ENCODE assay signal across 20 cellular contexts in the genomic region with DNA sequence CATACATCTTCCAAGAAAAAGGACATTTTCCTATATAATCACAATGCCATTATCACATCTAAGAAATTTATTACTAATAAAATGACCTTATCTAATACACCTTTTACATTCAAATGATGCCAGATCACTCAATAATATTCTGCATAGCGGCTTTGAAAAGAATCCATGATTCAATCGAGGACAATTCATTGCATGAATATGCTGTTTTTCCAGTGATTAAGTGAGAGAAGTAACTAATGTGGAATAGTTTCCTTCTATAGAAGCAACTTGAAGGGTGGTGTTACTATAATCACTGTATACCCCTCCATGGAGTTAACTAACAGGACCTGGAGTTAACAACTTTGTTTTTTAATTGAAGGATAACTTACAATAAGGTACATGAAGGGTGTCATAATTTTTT. TPM values are rescaled to one million over a fixed set of nuclear protein-coding genes. Genes with fewer than 3 reads are reported as not detected.
"Had no signal": no experiment of that assay in that cellular context is flagged by ENCODE, and none has a peak within 500 bp of the region (broad histone marks: within the 10 kb centered on the region; RNA-seq: fewer than 3 reads in every experiment).

No MANE protein-coding gene starts in this region.

- H2AFZ ChIP-seq: hepatocyte had no signal

- DNase-seq: effector memory CD4-positive, alpha-beta T cell; head of caudate nucleus; left colon; left ventricle myocardium superior; mesendoderm; naive B cell; posterior cingulate gyrus; sigmoid colon; tibial artery; upper lobe of left lung; uterus had no signal

- H3K27ac Mint-ChIP-seq: stimulated activated naive CD8-positive, alpha-beta T cell treated with anti-CD3 and anti-CD28 coated beads, Interleukin-15, Interleukin-2, amounts not matched to agents 100 ng/mL and 50 ng/mL, for 24 hours had no signal

- H3K36me3 ChIP-seq: esophagus muscularis mucosa, gastroesophageal sphincter, sigmoid colon, tibial artery, upper lobe of left lung, uterus had no signal

- H3K9me3 Mint-ChIP-seq: stimulated activated naive CD8-positive, alpha-beta T cell treated with anti-CD3 and anti-CD28 coated beads, Interleukin-15, Interleukin-2, amounts not matched to agents 100 ng/mL and 50 ng/mL, for 24 hours had no signal

- H3K79me2 ChIP-seq: hepatocyte had no signal

- H3K4me3 Mint-ChIP-seq: naive B cell; stimulated activated naive CD8-positive, alpha-beta T cell treated with anti-CD3 and anti-CD28 coated beads, Interleukin-15, Interleukin-2, amounts not matched to agents 100 ng/mL and 50 ng/mL, for 24 hours had no signal

- H3K4me3 ChIP-seq: esophagus muscularis mucosa, gastroesophageal sphincter, hepatocyte, lung, sigmoid colon, skin epidermis, tibial artery, upper lobe of left lung, uterus had no signal

- H3K27me3 Mint-ChIP-seq: naive B cell had no signal

- H3K27ac ChIP-seq: epithelial cell of prostate, esophagus muscularis mucosa, gastroesophageal sphincter, hepatocyte, sigmoid colon, tibial artery, upper lobe of left lung, uterus had no signal

- ATAC-seq: gastroesophageal sphincter, left colon, left ventricle myocardium superior had no signal

- H3K4me2 ChIP-seq: hepatocyte had no signal

- H3K4me1 ChIP-seq: esophagus muscularis mucosa, gastroesophageal sphincter, sigmoid colon, tibial artery, uterus had no signal

- H3K27me3 ChIP-seq: esophagus muscularis mucosa, gastroesophageal sphincter, sigmoid colon, tibial artery, upper lobe of left lung, uterus had no signal

- H3K9me3 ChIP-seq: esophagus muscularis mucosa, gastroesophageal sphincter, sigmoid colon, tibial artery, upper lobe of left lung, uterus had no signal

RNA-seq across cellular contexts. Expression of a gene that starts 9.1 kb away (rescaled TPM):
- total RNA-seq: fibroblast of villous mesenchyme, kidney epithelial cell had no signal
